ENCODE assay signal across 24 cellular contexts in genomic region chr2:25001329-25001637, GRCh38. TPM values are rescaled to one million over a fixed set of nuclear protein-coding genes. Genes with fewer than 3 reads are reported as not detected.
A peak's percentile ranks its signal among the peaks of the same experiment; 100 is the strongest.
DNase-seq lines count a peak whose midpoint lies in the region; ATAC-seq, FAIRE-seq and TF ChIP-seq lines count a peak whose summit lies in the region.
"Had no signal": no experiment of that assay in that cellular context is flagged by ENCODE, and none has a peak within 500 bp of the region (broad histone marks: within the 10 kb centered on the region; RNA-seq: fewer than 3 reads in every experiment).

No MANE protein-coding gene starts in this region.

- no peak for FAIRE-seq in H1 (lab: Jason Lieb, UNC)
- FAIRE-seq: A204.1, D721Med, G401.6, GM12878, GM12892, GM18507 had no signal

- H2AK5ac ChIP-seq in H1 (ENCODE audit: low read depth, low read length) = no peak overlapping the region

- no peak overlapping the region for H2BK12ac ChIP-seq in H1 (ENCODE audit: low read depth, low read length)

- no peak for TF ChIP-seq EP300 in H1 (IDR thresholded peaks at IDR 0.05; ENCODE audit: borderline replicate concordance in 1 of 2, low read depth in 2 of 2, low read length in 2 of 2)

- CTCF ChIA-PET in H1 (lab: Charles Lee; ENCODE audit: partially characterized antibody) = interaction anchor here (0.7 kb wide), 1 partner anchor 699 kb away, joined by 3 read pairs; no protein-coding TSS in a partner anchor

- H3K27me3 Mint-ChIP-seq in GM23338 (ENCODE audit: insufficient read depth, low read depth, poor library complexity) = no peaks in the 10 kb centered on the region
- peaks cover 5% of the 10 kb centered on the region for H3K27me3 Mint-ChIP-seq in activated T-helper 2 cell treated with anti-CD3 and anti-CD28 coated beads, Interferon-gamma antibody, Interleukin-2, Interleukin-4, amounts not matched to agents 10 μg/mL and 5 μg/mL and 100 μg/mL, durations not matched to agents 14 hours and 24 hours and 36 hours (ENCODE audit: low read depth)

- H3K9me3 Mint-ChIP-seq in GM23338 = no peaks in the 10 kb centered on the region
- no peaks in the 10 kb centered on the region for H3K9me3 Mint-ChIP-seq in activated T-helper 2 cell treated with anti-CD3 and anti-CD28 coated beads, Interferon-gamma antibody, Interleukin-2, Interleukin-4, amounts not matched to agents 10 μg/mL and 5 μg/mL and 100 μg/mL, durations not matched to agents 14 hours and 24 hours and 36 hours
- H3K9me3 Mint-ChIP-seq: CD4-positive, alpha-beta T cell; CD8-positive, alpha-beta T cell had no signal

- no peak overlapping the region for H2BK5ac ChIP-seq in H1 (ENCODE audit: low read depth, low read length)

- no peak overlapping the region for H3K23ac ChIP-seq in H1 (ENCODE audit: insufficient read length)

- no peaks in the 10 kb centered on the region for H3K9me3 ChIP-seq in body of pancreas
- H3K9me3 ChIP-seq in H1 (ENCODE audit: insufficient read depth in 2 of 2, low read depth in 1 of 2, low read length in 1 of 2) = no peaks in the 10 kb centered on the region
- H3K9me3 ChIP-seq: BE2C; BLaER1 treated with 17β-estradiol and CSF1 and Interleukin-3, amounts not matched to agents 10 nM and 100 nM; Caco-2 had no signal

- H2BK20ac ChIP-seq in H1 (ENCODE audit: low read length) = no peak overlapping the region

- H3K4me2 ChIP-seq in GM23338 (no peak overlapping the region), H1 (ENCODE audit: insufficient read depth in 1 of 2, low read depth in 2 of 2, low read length in 2 of 2) (no peak overlapping the region)

- H3K4me1 Mint-ChIP-seq in GM23338 = no peaks in the 10 kb centered on the region
- no peaks in the 10 kb centered on the region for H3K4me1 Mint-ChIP-seq in activated T-helper 2 cell treated with anti-CD3 and anti-CD28 coated beads, Interferon-gamma antibody, Interleukin-2, Interleukin-4, amounts not matched to agents 10 μg/mL and 5 μg/mL and 100 μg/mL, durations not matched to agents 14 hours and 24 hours and 36 hours (ENCODE audit: low read depth)

- no peak overlapping the region for H3K14ac ChIP-seq in H1 (ENCODE audit: insufficient read length)

- no peak for TF ChIP-seq RAD21 in H1 (IDR thresholded peaks at IDR 0.05 in 1 of 2, conservative IDR thresholded peaks at IDR 0.05 in 1 of 2; ENCODE audit: low read depth in 2 of 2, low read length in 2 of 2)

- POLR2A ChIA-PET in H1 (lab: Charles Lee; ENCODE audit: partially characterized antibody) = no interaction called here

- H3K4me3 ChIP-seq in GM23338 (no peak overlapping the region), body of pancreas (no peak overlapping the region), H1 (ENCODE audit: extremely low read depth in 1 of 4, insufficient read depth in 2 of 4, low read depth in 3 of 4, low read length in 4 of 4) (no peak overlapping the region)
- H3K4me3 ChIP-seq: BLaER1 treated with 17β-estradiol and CSF1 and Interleukin-3, amounts not matched to agents 10 nM and 100 nM; GM12878 had no signal

- H3K36me3 Mint-ChIP-seq in GM23338 (ENCODE audit: low read depth) = no peaks in the 10 kb centered on the region
- no peaks in the 10 kb centered on the region for H3K36me3 Mint-ChIP-seq in activated T-helper 2 cell treated with anti-CD3 and anti-CD28 coated beads, Interferon-gamma antibody, Interleukin-2, Interleukin-4, amounts not matched to agents 10 μg/mL and 5 μg/mL and 100 μg/mL, durations not matched to agents 14 hours and 24 hours and 36 hours (ENCODE audit: low read depth)
- H3K36me3 Mint-ChIP-seq: CD8-positive, alpha-beta T cell had no signal

- no peak overlapping the region for H4K8ac ChIP-seq in H1 (ENCODE audit: extremely low read depth, insufficient read depth, low read length)

- no peak overlapping the region for H4K5ac ChIP-seq in H1 (ENCODE audit: insufficient read length, low read depth, low read length)

- DNase-seq in GM23338 (ENCODE audit: low spot score) = no peak
- peak; percentile 11 to 47 (median 21) for DNase-seq in body of pancreas
- no peak for DNase-seq in H1 (ENCODE audit: low read depth in 1 of 2, low spot score in 2 of 2)
- no peak for DNase-seq in cortex of kidney (lab: John Stamatoyannopoulos, UW)
- DNase-seq in mesenteric fat pad (ENCODE audit: low spot score) = no peak
- DNase-seq in central memory CD4-positive, alpha-beta T cell = no peak
- no peak for DNase-seq in activated T-helper 2 cell treated with anti-CD3 and anti-CD28 coated beads, Interferon-gamma antibody, Interleukin-2, Interleukin-4, amounts not matched to agents 10 μg/mL and 5 μg/mL and 100 μg/mL, durations not matched to agents 14 hours and 24 hours and 36 hours (ENCODE audit: low spot score)
- DNase-seq: 8988T; ACHN; Caco-2; Calu3; CD4-positive, alpha-beta T cell; CD8-positive, alpha-beta T cell; DMS79 treated with DMSO at 0.1 percent for 48 hours had no signal

- H3K4me1 ChIP-seq in GM23338 (ENCODE audit: insufficient read depth) = peaks cover 2% of the 10 kb centered on the region; the same call in 1 of the 2 replicates
- peaks cover 10% of the 10 kb centered on the region for H3K4me1 ChIP-seq in body of pancreas
- H3K4me1 ChIP-seq in H1 (replicated peaks in 1 of 4; ENCODE audit: control insufficient read depth in 3 of 4, insufficient read depth in 4 of 4, low read length in 3 of 4) = no peaks in the 10 kb centered on the region
- H3K4me1 ChIP-seq: Caco-2 had no signal

- intact Hi-C loops in body of pancreas (cut with DNase I) = no loop called here
- intact Hi-C loops in activated T-helper 2 cell treated with anti-CD3 and anti-CD28 coated beads, Interferon-gamma antibody, Interleukin-2, Interleukin-4, amounts not matched to agents 10 μg/mL and 5 μg/mL and 100 μg/mL, durations not matched to agents 14 hours and 24 hours and 36 hours (cut with micrococcal nuclease) = no loop called here

- H3K4me3 Mint-ChIP-seq in GM23338 = no peak overlapping the region
- H3K4me3 Mint-ChIP-seq in activated T-helper 2 cell treated with anti-CD3 and anti-CD28 coated beads, Interferon-gamma antibody, Interleukin-2, Interleukin-4, amounts not matched to agents 10 μg/mL and 5 μg/mL and 100 μg/mL, durations not matched to agents 14 hours and 24 hours and 36 hours (ENCODE audit: low read depth) = no peak overlapping the region
- H3K4me3 Mint-ChIP-seq: CD4-positive, alpha-beta T cell; CD8-positive, alpha-beta T cell had no signal

- no peak overlapping the region for H2BK120ac ChIP-seq in H1 (replicated peaks; ENCODE audit: low read depth, low read length)

- H2BK15ac ChIP-seq in H1 (ENCODE audit: low read length) = no peak overlapping the region

- H3K9me2 ChIP-seq in GM23338 (ENCODE audit: insufficient read depth) = no peaks in the 10 kb centered on the region

- H3F3A ChIP-seq in GM23338 (replicated peaks; ENCODE audit: low read depth) = no peaks in the 10 kb centered on the region

- H3K79me2 ChIP-seq in GM23338 (replicated peaks; ENCODE audit: insufficient read depth) (no peaks in the 10 kb centered on the region), H1 (ENCODE audit: control insufficient read depth in 1 of 2, insufficient read depth in 2 of 2, low read length in 2 of 2) (no peaks in the 10 kb centered on the region)

- H3K27ac ChIP-seq in GM23338 (ENCODE audit: low read depth) (no peak overlapping the region), body of pancreas (peak overlapping the region in 1 of 4 donors; percentile 27), H1 (ENCODE audit: low read depth, low read length) (no peak overlapping the region), temporal lobe (ENCODE audit: low read depth, low read length) (peak overlapping the region; percentile 44)
- H3K27ac ChIP-seq: BLaER1 treated with 17β-estradiol and CSF1 and Interleukin-3, amounts not matched to agents 10 nM and 100 nM; C4-2B had no signal

- H4K20me1 ChIP-seq in GM23338 (replicated peaks; ENCODE audit: insufficient read depth) = no peaks in the 10 kb centered on the region
- H4K20me1 ChIP-seq in H1 (replicated peaks in 1 of 2; ENCODE audit: control insufficient read depth in 1 of 2, insufficient read depth in 2 of 2, low read length in 2 of 2) = no peaks in the 10 kb centered on the region
- H4K20me1 ChIP-seq: BLaER1 treated with 17β-estradiol and CSF1 and Interleukin-3, amounts not matched to agents 10 nM and 100 nM had no signal

- no peaks in the 10 kb centered on the region for H3K79me1 ChIP-seq in H1 (ENCODE audit: low read depth, low read length)

- no peak overlapping the region for H4K91ac ChIP-seq in H1 (replicated peaks; ENCODE audit: insufficient read length, low read length)

- no peak overlapping the region for H3K18ac ChIP-seq in H1 (ENCODE audit: extremely low read depth, low read length)

- no peak for TF ChIP-seq CTCF in GM23338 (conservative IDR thresholded peaks at IDR 0.05; ENCODE audit: low read depth in 2 of 2)
- no peak for TF ChIP-seq CTCF in body of pancreas (IDR thresholded peaks at IDR 0.05)
- no peak for TF ChIP-seq CTCF in H1 (IDR thresholded peaks at IDR 0.05; ENCODE audit: control extremely low read depth in 1 of 3, insufficient read depth in 1 of 3, low read depth in 1 of 3, low read length in 3 of 3)

- no peaks in the 10 kb centered on the region for H3K27me3 ChIP-seq in GM23338 (ENCODE audit: insufficient read depth)
- no peaks in the 10 kb centered on the region for H3K27me3 ChIP-seq in body of pancreas
- no peaks in the 10 kb centered on the region; a peak in 1 of 7 replicates for H3K27me3 ChIP-seq in H1 (replicated peaks in 1 of 4; ENCODE audit: control insufficient read depth in 3 of 4, extremely low read depth in 1 of 4, insufficient read depth in 3 of 4, low read length in 3 of 4)
- H3K27me3 ChIP-seq: BE2C; BLaER1 treated with 17β-estradiol and CSF1 and Interleukin-3, amounts not matched to agents 10 nM and 100 nM had no signal

- no peak overlapping the region for H3K56ac ChIP-seq in H1 (replicated peaks; ENCODE audit: insufficient read length, low read depth, low read length)

- no peaks in the 10 kb centered on the region for H3K23me2 ChIP-seq in H1 (ENCODE audit: low read depth, low read length)

- no peak overlapping the region for H3K27ac Mint-ChIP-seq in GM23338
- H3K27ac Mint-ChIP-seq in activated T-helper 2 cell treated with anti-CD3 and anti-CD28 coated beads, Interferon-gamma antibody, Interleukin-2, Interleukin-4, amounts not matched to agents 10 μg/mL and 5 μg/mL and 100 μg/mL, durations not matched to agents 14 hours and 24 hours and 36 hours = no peak overlapping the region
- H3K27ac Mint-ChIP-seq: CD4-positive, alpha-beta T cell; CD8-positive, alpha-beta T cell had no signal

- WGBS in body of pancreas, 2 donors = 35 to 36% methylated on average over 7 of the region's 7 CpGs
- WGBS in H1 (ENCODE audit: extremely low coverage in 1 of 2, insufficient coverage in 1 of 2, insufficient read length in 1 of 2, insufficient replicate concordance in 2 of 2, low coverage in 1 of 2, low lambda C conversion rate in 2 of 2, missing lambda C conversion rate in 1 of 2), 2 experiments = 87% methylated on average over 7 of the region's 7 CpGs; no CpG with 5 or more reads in 1 of the 2 experiments

- peak overlapping the region; percentile 88 for H2AFZ ChIP-seq in GM23338
- 0 out of 2 replicates have a peak overlapping the region, but pooled peaks have one; percentile 20 for H2AFZ ChIP-seq in H1 (ENCODE audit: low read length)

- ATAC-seq in GM23338 (no peak), body of pancreas (no peak)
- ATAC-seq: CD8-positive, alpha-beta T cell; GM12878 had no signal

- TF ChIP-seq POLR2A in body of pancreas (IDR thresholded peaks at IDR 0.05) (no peak), H1 (IDR thresholded peaks at IDR 0.05; ENCODE audit: control extremely low read depth in 1 of 2, low read depth in 2 of 2, low read length in 2 of 2) (no peak)

- H3K9ac ChIP-seq in H1 (replicated peaks in 1 of 4; ENCODE audit: extremely low read depth in 1 of 4, low read depth in 3 of 4, low read length in 3 of 4) = no peak overlapping the region
- H3K9ac ChIP-seq: BLaER1 treated with 17β-estradiol and CSF1 and Interleukin-3, amounts not matched to agents 10 nM and 100 nM had no signal

- H3K4ac ChIP-seq in H1 (replicated peaks; ENCODE audit: insufficient read length, low read depth, low read length) = no peak overlapping the region

- H3K36me3 ChIP-seq in GM23338 (ENCODE audit: insufficient read depth) (no peaks in the 10 kb centered on the region), body of pancreas (replicated peaks in 1 of 2; ENCODE audit: insufficient read depth in 1 of 2, low read depth in 2 of 2) (no peaks in the 10 kb centered on the region), H1 (ENCODE audit: control insufficient read depth in 2 of 4, insufficient read depth in 4 of 4, low read length in 3 of 4) (no peaks in the 10 kb centered on the region)
- H3K36me3 ChIP-seq: BE2C; BLaER1 treated with 17β-estradiol and CSF1 and Interleukin-3, amounts not matched to agents 10 nM and 100 nM had no signal

RNA-seq across cellular contexts. Expression of gene DNAJC27, which starts 29.5 kb away (rescaled TPM):
- total RNA-seq in GM23338 (2014; rRNA removed; shearing (Covaris generic)) = 2.4 and 5.3 TPM in 2 replicates
- polyA plus RNA-seq in GM23338 (2016; fragmentation: Nextera tagmentation; extraction: Ambion mirVana) (1.9 and 2.6 TPM in 2 replicates), H1 (2011; rRNA removed) (1.4 and 1.5 TPM in 2 replicates)
- total RNA-seq in body of pancreas (10 to 100 TPM; 11.4 to 58.7 TPM), temporal lobe (8.9 TPM), mesenteric fat pad (10.5 TPM)
- 3.7 and 4.5 TPM in 2 replicates for total RNA-seq in H1 (2021; fragmentation: NEBNext Ultra II Directional; extraction: Animal tissue kit (Norgen Biotek cat#: 25700))
- 2.6 TPM for polyA plus RNA-seq in H1 (2011; cell fraction: cytosol; rRNA removed)
- 2.0 TPM for polyA plus RNA-seq in H1 (2011; cell fraction: nucleus; rRNA removed)
- 1.7 to 2.8 TPM (median 2.0 TPM) in 4 replicates for polyA plus RNA-seq in H1 (2012, experiment 1 of 2)
- 0.68 TPM for polyA plus RNA-seq in H1 (2012, experiment 2 of 2)
- 2.7 TPM for polyA plus RNA-seq in H1 (2013, experiment 1 of 2)
- polyA plus RNA-seq in H1 (2013, experiment 2 of 2) = 2.5 TPM
- 3.1 and 4.4 TPM in 2 replicates for polyA minus RNA-seq in H1 (2011; rRNA and poly(A)+ RNA removed)
- 0.73 TPM for polyA minus RNA-seq in H1 (2011; cell fraction: cytosol; rRNA and poly(A)+ RNA removed)
- 3.3 TPM for polyA minus RNA-seq in H1 (2011; cell fraction: nucleus; rRNA and poly(A)+ RNA removed)
- 4.9 and 6.1 TPM in 2 replicates for total RNA-seq in activated T-helper 2 cell treated with anti-CD3 and anti-CD28 coated beads, Interferon-gamma antibody, Interleukin-2, Interleukin-4, amounts not matched to agents 10 μg/mL and 5 μg/mL and 100 μg/mL, durations not matched to agents 14 hours and 24 hours and 36 hours

RNA-seq across cellular contexts. Expression of gene EFR3B, which starts 40.6 kb away (rescaled TPM):
- total RNA-seq in GM23338 (2014; rRNA removed; shearing (Covaris generic)) = 10.7 and 11.8 TPM in 2 replicates
- polyA plus RNA-seq in GM23338 (2016; fragmentation: Nextera tagmentation; extraction: Ambion mirVana) (2.9 and 3.3 TPM in 2 replicates), H1 (2011; rRNA removed) (3.4 and 4.9 TPM in 2 replicates)
- total RNA-seq in body of pancreas (under 1 TPM; under 0.01 to 0.52 TPM), temporal lobe (56.1 TPM), mesenteric fat pad (2.0 TPM)
- 8.8 and 9.6 TPM in 2 replicates for total RNA-seq in H1 (2021; fragmentation: NEBNext Ultra II Directional; extraction: Animal tissue kit (Norgen Biotek cat#: 25700))
- polyA plus RNA-seq in H1 (2011; cell fraction: cytosol; rRNA removed) = 4.1 TPM
- polyA plus RNA-seq in H1 (2011; cell fraction: nucleus; rRNA removed) = 11.1 TPM
- polyA plus RNA-seq in H1 (2012, experiment 1 of 2) = 4.8 to 6.4 TPM (median 5.3 TPM) in 4 replicates
- polyA plus RNA-seq in H1 (2012, experiment 2 of 2) = 2.8 TPM
- 3.3 TPM for polyA plus RNA-seq in H1 (2013, experiment 1 of 2)
- 2.9 TPM for polyA plus RNA-seq in H1 (2013, experiment 2 of 2)
- polyA minus RNA-seq in H1 (2011; rRNA and poly(A)+ RNA removed) = 18.4 and 19.2 TPM in 2 replicates
- 8.1 TPM for polyA minus RNA-seq in H1 (2011; cell fraction: cytosol; rRNA and poly(A)+ RNA removed)
- 10.0 TPM for polyA minus RNA-seq in H1 (2011; cell fraction: nucleus; rRNA and poly(A)+ RNA removed)
- 0.34 and 0.46 TPM in 2 replicates for total RNA-seq in activated T-helper 2 cell treated with anti-CD3 and anti-CD28 coated beads, Interferon-gamma antibody, Interleukin-2, Interleukin-4, amounts not matched to agents 10 μg/mL and 5 μg/mL and 100 μg/mL, durations not matched to agents 14 hours and 24 hours and 36 hours

Comparison
In these comparisons a context has a peak if more than half of its experiments do, and no peak if none do; other contexts are left out.
1. DNase-seq: peak in body of pancreas (4 of 4); none in GM23338 (single experiment), H1 (0 of 2), cortex of kidney (single experiment), mesenteric fat pad (single experiment), central memory CD4-positive, alpha-beta T cell (single experiment) and activated T-helper 2 cell treated with anti-CD3 and anti-CD28 coated beads, Interferon-gamma antibody, Interleukin-2, Interleukin-4, amounts not matched to agents 10 μg/mL and 5 μg/mL and 100 μg/mL, durations not matched to agents 14 hours and 24 hours and 36 hours (single experiment).